11 cellular contexts compared by ENCODE assay signal in genomic region chr15:97736748-97737147, GRCh38.
"Had no signal": no experiment of that assay in that cellular context is flagged by ENCODE, and none has a peak within 500 bp of the region (broad histone marks: within the 10 kb centered on the region; RNA-seq: fewer than 3 reads in every experiment).

No MANE protein-coding gene starts in this region.

- H3K9me3 ChIP-seq: HAP-1 had no signal

- H3K4me2 ChIP-seq: GM23338 had no signal

- H3K9ac ChIP-seq: GM23248 had no signal

- H3K27ac ChIP-seq: GM23248 had no signal

- H2AFZ ChIP-seq: GM23248, GM23338 had no signal

- FAIRE-seq: H1, H54 had no signal

- ATAC-seq: GM23338, HCT116 had no signal

- DNase-seq: GM23248, GOT3, H7, H9, HCEC 1CT, HFFc6 had no signal

- H3K36me3 ChIP-seq: HAP-1 had no signal

- H3K4me3 ChIP-seq: GM23248, GM23338, HAP-1 had no signal

- H3K4me1 ChIP-seq: HAP-1 had no signal
